In genomic region chr12:5522358-5523335, GRCh38 we compare ENCODE assay signal across 24 cellular contexts.
"Had no signal": no experiment of that assay in that cellular context is flagged by ENCODE, and none has a peak within 500 bp of the region (broad histone marks: within the 10 kb centered on the region; RNA-seq: fewer than 3 reads in every experiment).

No MANE protein-coding gene starts in this region.

- H3K4me3 ChIP-seq: adrenal gland, body of pancreas, mucosa of descending colon, psoas muscle, right lobe of liver, spleen had no signal

- H3K4me1 ChIP-seq: adrenal gland, body of pancreas, psoas muscle, right lobe of liver, spleen had no signal

- H3K4me3 Mint-ChIP-seq: activated B cell treated with CpG ODN at 0.5 μM for 24 hours; activated CD4-positive, alpha-beta T cell treated with anti-CD3 and anti-CD28 coated beads, Interleukin-2, amount 10 ng/mL, durations not matched to agents 24 days and 14 days; activated naive CD4-positive, alpha-beta T cell treated with anti-CD3 and anti-CD28 coated beads for 36 hours; activated T-helper 17 cell treated with anti-CD3 and anti-CD28 coated beads, Interleukin-2, amount 50 U/mL, for 72 hours; dendritic cell treated with granulocyte-macrophage colony-stimulating factor and Interleukin-4, amounts not matched to agents 40 ng/mL and 50 ng/mL, for 4 days; effector memory CD8-positive, alpha-beta T cell; immature natural killer cell; natural killer cell had no signal

- H3K27me3 Mint-ChIP-seq: activated B cell treated with CpG ODN at 0.5 μM for 24 hours; dendritic cell treated with granulocyte-macrophage colony-stimulating factor and Interleukin-4, amounts not matched to agents 40 ng/mL and 50 ng/mL, for 4 days had no signal

- DNase-seq: activated B cell treated with CpG ODN at 0.5 μM for 24 hours; activated naive CD4-positive, alpha-beta T cell treated with anti-CD3 and anti-CD28 coated beads for 36 hours; activated T-cell treated with anti-CD3 and anti-CD28 coated beads for 4 hours; adrenal gland; body of pancreas; central memory CD4-positive, alpha-beta T cell; effector memory CD8-positive, alpha-beta T cell; immature natural killer cell; left cardiac atrium; mammary epithelial cell; mucosa of descending colon; natural killer cell; psoas muscle; right lobe of liver; spleen; stimulated activated CD4-positive, alpha-beta T cell treated with anti-CD3 and anti-CD28 coated beads, Interleukin-1b, Interleukin-23, amount 100 ng/mL, for 48 hours; stimulated activated naive CD4-positive, alpha-beta T cell; substantia nigra; T-helper 2 cell; trophoblast cell had no signal

- H3K36me3 Mint-ChIP-seq: immature natural killer cell, natural killer cell had no signal

- ATAC-seq: activated T-helper 17 cell treated with anti-CD3 and anti-CD28 coated beads, Interleukin-2, amount 50 U/mL, for 72 hours; body of pancreas; effector memory CD8-positive, alpha-beta T cell; left cardiac atrium; mucosa of descending colon; natural killer cell; psoas muscle; right lobe of liver had no signal

- H3K27me3 ChIP-seq: adrenal gland, body of pancreas, right lobe of liver, spleen had no signal

- H3K27ac ChIP-seq: adrenal gland, body of pancreas, psoas muscle, right lobe of liver, spleen had no signal

- H3K9me3 Mint-ChIP-seq: activated B cell treated with CpG ODN at 0.5 μM for 24 hours; activated CD4-positive, alpha-beta T cell treated with anti-CD3 and anti-CD28 coated beads, Interleukin-2, amount 10 ng/mL, durations not matched to agents 24 days and 14 days; activated naive CD4-positive, alpha-beta T cell treated with anti-CD3 and anti-CD28 coated beads for 36 hours; activated T-helper 17 cell treated with anti-CD3 and anti-CD28 coated beads, Interleukin-2, amount 50 U/mL, for 72 hours; dendritic cell treated with granulocyte-macrophage colony-stimulating factor and Interleukin-4, amounts not matched to agents 40 ng/mL and 50 ng/mL, for 4 days; effector memory CD8-positive, alpha-beta T cell; immature natural killer cell; natural killer cell had no signal

- FAIRE-seq: TTC549 had no signal

- H3K36me3 ChIP-seq: adrenal gland, right lobe of liver, spleen had no signal

- H3K4me1 Mint-ChIP-seq: activated B cell treated with CpG ODN at 0.5 μM for 24 hours; activated CD4-positive, alpha-beta T cell treated with anti-CD3 and anti-CD28 coated beads, Interleukin-2, amount 10 ng/mL, durations not matched to agents 24 days and 14 days; activated T-helper 17 cell treated with anti-CD3 and anti-CD28 coated beads, Interleukin-2, amount 50 U/mL, for 72 hours; immature natural killer cell; natural killer cell had no signal

- H3K9me3 ChIP-seq: adrenal gland, body of pancreas, mucosa of descending colon, psoas muscle, right lobe of liver, spleen had no signal

- H3K27ac Mint-ChIP-seq: activated B cell treated with CpG ODN at 0.5 μM for 24 hours; activated CD4-positive, alpha-beta T cell treated with anti-CD3 and anti-CD28 coated beads, Interleukin-2, amount 10 ng/mL, durations not matched to agents 24 days and 14 days; activated naive CD4-positive, alpha-beta T cell treated with anti-CD3 and anti-CD28 coated beads for 36 hours; activated T-helper 17 cell treated with anti-CD3 and anti-CD28 coated beads, Interleukin-2, amount 50 U/mL, for 72 hours; dendritic cell treated with granulocyte-macrophage colony-stimulating factor and Interleukin-4, amounts not matched to agents 40 ng/mL and 50 ng/mL, for 4 days; effector memory CD8-positive, alpha-beta T cell; immature natural killer cell; natural killer cell had no signal
